Comparison of ENCODE assay signal across 9 cellular contexts in the genomic region with DNA sequence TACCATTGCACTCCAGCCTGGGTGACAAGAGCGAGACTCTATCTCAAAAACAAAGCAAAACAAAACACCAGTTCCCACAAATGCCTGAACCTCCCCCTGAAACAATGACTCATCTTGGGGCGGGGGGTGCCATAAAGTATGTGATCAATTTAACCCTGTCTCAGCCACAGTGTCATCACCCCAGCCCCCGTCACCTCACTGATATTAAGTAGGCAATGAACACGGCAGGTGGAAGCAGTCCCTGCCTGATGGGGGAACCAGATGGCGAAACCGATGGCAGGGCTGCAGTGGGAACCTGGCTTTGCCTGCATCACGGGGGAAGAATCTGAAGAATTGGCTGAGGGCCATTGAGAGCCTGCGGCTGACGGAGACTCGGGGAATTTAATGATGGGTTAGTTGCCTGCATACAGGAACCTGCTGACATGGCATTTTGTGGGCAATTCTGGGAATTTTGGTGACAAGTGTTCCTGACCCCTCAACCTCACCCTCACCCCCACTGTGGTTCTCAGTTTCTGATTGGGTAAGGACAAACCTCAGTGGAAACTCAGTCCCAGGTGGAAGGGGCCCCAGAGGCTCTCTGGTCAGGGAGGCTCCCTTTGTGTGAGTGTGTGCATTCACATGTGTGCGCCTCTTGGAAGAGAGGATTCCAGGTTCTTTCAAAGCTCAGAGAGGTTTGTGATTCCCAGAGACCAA. TPM values are rescaled to one million over a fixed set of nuclear protein-coding genes. Genes with fewer than 3 reads are reported as not detected.
DNase-seq lines count a peak whose midpoint lies in the region; ATAC-seq and TF ChIP-seq lines count a peak whose summit lies in the region.
"Had no signal": no experiment of that assay in that cellular context is flagged by ENCODE, and none has a peak within 500 bp of the region (broad histone marks: within the 10 kb centered on the region; RNA-seq: fewer than 3 reads in every experiment).

No MANE protein-coding gene starts in this region.

- peak overlapping the region in 2 of 3 experiments; percentile 67 to 81; a peak in 3 of 7 replicates for H3K27ac Mint-ChIP-seq in H9

- no peak overlapping the region for H3K4ac ChIP-seq in H9 (ENCODE audit: low read depth, low read length)

- H3K9me3 ChIP-seq in AG04450 (ENCODE audit: control insufficient read depth, insufficient read depth, low read length) (no peaks in the 10 kb centered on the region), H9 (ENCODE audit: control insufficient read depth, low read depth, low read length) (no peaks in the 10 kb centered on the region), thoracic aorta (no peaks in the 10 kb centered on the region), tibial nerve (no peaks in the 10 kb centered on the region)

- no peaks in the 10 kb centered on the region for H3K79me2 ChIP-seq in H9 (ENCODE audit: insufficient read depth, low read length)

- H3K9ac ChIP-seq in H9 (ENCODE audit: extremely low read depth, insufficient read length, low read length) = no peak overlapping the region

- no peak overlapping the region for H2BK5ac ChIP-seq in H9 (ENCODE audit: insufficient read length, low read length)

- no peaks in the 10 kb centered on the region for H3K36me3 ChIP-seq in thoracic aorta
- H3K36me3 ChIP-seq in tibial nerve = no peaks in the 10 kb centered on the region

- peaks cover 13% of the 10 kb centered on the region for H3K27me3 Mint-ChIP-seq in H9 (ENCODE audit: low read depth)

- CTCF ChIA-PET in AG04450 (lab: Charles Lee) = interaction anchor here (0.6 to 1.2 kb wide), 3 partner anchors 8 to 359 kb away, joined by 3 to 9 read pairs (median 3); no protein-coding TSS in a partner anchor

- H3K14ac ChIP-seq in H9 (ENCODE audit: insufficient read depth, low read length) = peak overlapping the region; percentile 68; the same call in 1 of the 2 replicates

- no peak overlapping the region for H3K4me2 ChIP-seq in H9 (ENCODE audit: insufficient read depth, insufficient read length, low read length)

- H3K23ac ChIP-seq in H9 (ENCODE audit: insufficient read length, low read depth, low read length) = no peak overlapping the region

- no peaks in the 10 kb centered on the region for H3K36me3 Mint-ChIP-seq in H9 (ENCODE audit: insufficient read depth in 1 of 3, low read depth in 3 of 3)
- H3K36me3 Mint-ChIP-seq: activated naive CD4-positive, alpha-beta T cell treated with anti-CD3 and anti-CD28 coated beads, Interleukin-2, amount 50 U/mL, for 24 hours had no signal

- H4K91ac ChIP-seq in H9 (ENCODE audit: insufficient read length, low read depth, low read length) = no peak overlapping the region

- H2AK5ac ChIP-seq in H9 (ENCODE audit: insufficient read length, low read length) = no peak overlapping the region

- peaks cover 18 to 48% of the 10 kb centered on the region in 2 experiments for H3K4me1 Mint-ChIP-seq in H9

- no peak overlapping the region for H4K5ac ChIP-seq in H9 (ENCODE audit: insufficient read length, low read depth, low read length)

- H3K4me3 ChIP-seq in AG04450 (ENCODE audit: low read depth, low read length) (0 out of 2 replicates have a peak overlapping the region, but pooled peaks have one; percentile 10), thoracic aorta (no peak overlapping the region), tibial nerve (no peak overlapping the region)

- TF ChIP-seq CTCF in AG04450 (IDR thresholded peaks at IDR 0.05; ENCODE audit: low read depth, low read length) = 0 out of 2 replicates have a peak, but pooled peaks have one; percentile 10
- TF ChIP-seq CTCF in H9 (conservative IDR thresholded peaks at IDR 0.05) = no peak
- TF ChIP-seq CTCF in thoracic aorta (IDR thresholded peaks at IDR 0.05) = no peak
- no peak for TF ChIP-seq CTCF in tibial nerve (IDR thresholded peaks at IDR 0.05)

- no peak for TF ChIP-seq POLR2A in tibial nerve (IDR thresholded peaks at IDR 0.05)

- ATAC-seq in thoracic aorta (ENCODE audit: insufficient number of reproducible peaks, low FRiP score, low read depth) (peak; percentile 42), GM21423 (IDR thresholded peaks at IDR 0.05; ENCODE audit: unreplicated experiment) (no peak)

- no peak overlapping the region for H3K4me3 Mint-ChIP-seq in H9
- H3K4me3 Mint-ChIP-seq: activated naive CD4-positive, alpha-beta T cell treated with anti-CD3 and anti-CD28 coated beads, Interleukin-2, amount 50 U/mL, for 24 hours had no signal

- DNase-seq in AG04450 (ENCODE audit: low read depth, low spot score) = peak; percentile 86
- DNase-seq in H9 = peak; percentile 69
- DNase-seq in activated CD4-positive, alpha-beta T cell treated with anti-CD3 and anti-CD28 coated beads, Interleukin-2, amount 50 U/mL, for 1 hour = peak; percentile 5
- DNase-seq in iPS DF 4.7 (ENCODE audit: extremely low read depth, low spot score) = peak; percentile 19
- DNase-seq in thoracic aorta (ENCODE audit: low spot score) = no peak
- DNase-seq in mesenteric fat pad (ENCODE audit: low spot score) = no peak
- DNase-seq in tibial nerve (ENCODE audit: low spot score in 2 of 2) = no peak

- H3K18ac ChIP-seq in H9 (ENCODE audit: insufficient read length, low read depth, low read length) = no peak overlapping the region

- no peak overlapping the region for H2BK12ac ChIP-seq in H9 (ENCODE audit: insufficient read length, low read depth, low read length)

- no peak overlapping the region for H2BK20ac ChIP-seq in H9 (ENCODE audit: low read depth, low read length, poor library complexity, severe bottlenecking)

- H2BK15ac ChIP-seq in H9 (ENCODE audit: low read depth, low read length) = no peak overlapping the region

- no peak overlapping the region for H2BK120ac ChIP-seq in H9 (ENCODE audit: low read depth, low read length, poor library complexity, severe bottlenecking)

- POLR2A ChIA-PET in AG04450 (lab: Yijun Ruan, JAX) = no interaction called here

- WGBS in H9 (ENCODE audit: extremely low coverage, insufficient read length, low lambda C conversion rate) = no CpG with 5 or more reads among the region's 11 CpGs
- 9 to 14% methylated on average over 11 of the region's 11 CpGs for WGBS in tibial nerve, 2 donors

- no peak overlapping the region for H2AFZ ChIP-seq in H9 (ENCODE audit: low read length)

- no peaks in the 10 kb centered on the region for H3K79me1 ChIP-seq in H9 (ENCODE audit: insufficient read depth, low read depth, low read length, poor library complexity, severe bottlenecking)

- H3T11ph ChIP-seq in H9 (ENCODE audit: low read length) = no peak overlapping the region

- no peak overlapping the region for H4K8ac ChIP-seq in H9 (replicated peaks; ENCODE audit: insufficient read length, low read depth, low read length)

- no peak for TF ChIP-seq EP300 in tibial nerve (IDR thresholded peaks at IDR 0.05)

- H3K27me3 ChIP-seq in AG04450 (ENCODE audit: control insufficient read depth, insufficient read depth, low read length) (peaks cover 9% of the 10 kb centered on the region), H9 (ENCODE audit: insufficient read depth, low read length) (no peaks in the 10 kb centered on the region; the same call in 1 of the 2 replicates), thoracic aorta (replicated peaks; ENCODE audit: insufficient read depth) (no peaks in the 10 kb centered on the region), tibial nerve (peaks cover 0 to 15% of the 10 kb centered on the region in 2 donors)

- peaks cover 4% of the 10 kb centered on the region; the same call in 1 of the 2 replicates for H3K4me1 ChIP-seq in H9 (ENCODE audit: insufficient read depth, low read length)
- peaks cover 0 to 10% of the 10 kb centered on the region in 2 donors for H3K4me1 ChIP-seq in thoracic aorta (ENCODE audit: control insufficient read depth in 1 of 2, low read depth in 2 of 2)
- peaks cover 0 to 11% (median 0%) of the 10 kb centered on the region in 4 donors for H3K4me1 ChIP-seq in tibial nerve

- no peak overlapping the region for H3K56ac ChIP-seq in H9 (ENCODE audit: insufficient read length, low read depth, low read length)

- peaks cover 2% of the 10 kb centered on the region for H3K23me2 ChIP-seq in H9 (ENCODE audit: insufficient read length, low read depth, low read length, poor library complexity, severe bottlenecking)

- no peaks in the 10 kb centered on the region for H3K9me3 Mint-ChIP-seq in H9
- H3K9me3 Mint-ChIP-seq: activated naive CD4-positive, alpha-beta T cell treated with anti-CD3 and anti-CD28 coated beads, Interleukin-2, amount 50 U/mL, for 24 hours had no signal

- no peaks in the 10 kb centered on the region for H4K20me1 ChIP-seq in H9 (ENCODE audit: control insufficient read depth, insufficient read depth, insufficient read length)

- H3K27ac ChIP-seq in AG04450 (ENCODE audit: low read depth, low read length) = peak overlapping the region; percentile 47
- H3K27ac ChIP-seq in H9 (ENCODE audit: insufficient read length, low read depth, low read length) = no peak overlapping the region
- H3K27ac ChIP-seq in thoracic aorta = no peak overlapping the region
- no peak overlapping the region for H3K27ac ChIP-seq in tibial nerve

RNA-seq across cellular contexts. Expression of gene SHISAL1, which starts 39.1 kb away (rescaled TPM):
- polyA plus RNA-seq in AG04450 (2011; rRNA removed) = 2.3 and 2.4 TPM in 2 replicates
- polyA minus RNA-seq in AG04450 (2011; rRNA and poly(A)+ RNA removed) = 3.3 and 3.7 TPM in 2 replicates
- total RNA-seq in H9 (2021) (2.9 and 3.0 TPM in 2 replicates), thoracic aorta (1 to 10 TPM in 1 of 2 donors, under 1 TPM in 1; 0.81 to 3.4 TPM), mesenteric fat pad (3.3 TPM), tibial nerve (1 to 10 TPM in 1 of 4 donors, under 1 TPM in 3; 0.22 to 1.0 (median 0.59) TPM)

Comparison
In these comparisons a context has a peak if more than half of its experiments do, and no peak if none do; other contexts are left out.
1. DNase-seq: peak in AG04450 (single experiment), H9 (single experiment), activated CD4-positive, alpha-beta T cell treated with anti-CD3 and anti-CD28 coated beads, Interleukin-2, amount 50 U/mL, for 1 hour (single experiment) and iPS DF 4.7 (single experiment); none in thoracic aorta (single experiment), mesenteric fat pad (single experiment) and tibial nerve (0 of 2).